In the genomic region with DNA sequence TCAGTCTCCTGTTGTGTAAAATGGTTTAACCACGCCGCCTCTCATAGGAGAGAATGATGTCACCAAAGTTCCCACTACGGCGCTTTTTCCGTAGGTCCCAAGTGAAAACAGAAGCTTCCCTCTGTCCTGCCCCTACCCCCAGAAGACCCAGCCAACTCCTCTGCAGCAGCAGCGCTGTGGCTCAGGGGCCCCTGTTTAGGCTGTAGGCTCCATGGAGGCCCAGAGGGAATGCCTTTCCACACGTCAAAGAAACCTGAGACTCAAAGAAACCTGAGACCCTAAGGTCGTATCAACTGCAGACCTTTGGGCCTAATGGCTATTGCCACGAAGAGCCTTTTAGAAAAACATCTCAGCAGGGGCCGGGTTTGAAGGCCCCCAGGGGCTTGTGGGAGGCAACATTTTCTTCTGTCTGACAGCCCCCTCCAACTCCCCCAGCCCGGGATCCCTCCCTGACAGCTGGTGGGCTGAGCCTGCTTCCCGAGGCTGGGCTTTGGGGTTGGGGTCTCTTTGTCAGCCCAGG, we compare ENCODE assay signal across 11 cellular contexts. TPM values are rescaled to one million over a fixed set of nuclear protein-coding genes. Genes with fewer than 3 reads are reported as not detected.
DNase-seq lines count a peak whose midpoint lies in the region; ATAC-seq, FAIRE-seq and TF ChIP-seq lines count a peak whose summit lies in the region.
"Had no signal": no experiment of that assay in that cellular context is flagged by ENCODE, and none has a peak within 500 bp of the region (broad histone marks: within the 10 kb centered on the region; RNA-seq: fewer than 3 reads in every experiment).

No MANE protein-coding gene starts in this region.

- intact Hi-C loops in IMR-90 (cut with micrococcal nuclease) = no loop called here
- intact Hi-C loops in K562 (cut with micrococcal nuclease) = no loop called here

- no peak overlapping the region for H2BK5ac ChIP-seq in IMR-90 (ENCODE audit: low read depth, low read length, poor library complexity, severe bottlenecking)

- no peak overlapping the region for H2BK20ac ChIP-seq in IMR-90 (ENCODE audit: low read depth, low read length)

- H3K79me2 ChIP-seq in K562 (ENCODE audit: control insufficient read depth, insufficient read depth, low read length) = no peaks in the 10 kb centered on the region
- no peaks in the 10 kb centered on the region for H3K79me2 ChIP-seq in smooth muscle cell (ENCODE audit: low read depth)

- H3K4me1 ChIP-seq in IMR-90 (ENCODE audit: control insufficient read depth, insufficient read depth, low read length) (no peaks in the 10 kb centered on the region), K562 (replicated peaks in 1 of 2; ENCODE audit: control insufficient read depth in 2 of 2, insufficient read depth in 2 of 2, low read length in 2 of 2) (peaks cover 21 to 32% of the 10 kb centered on the region in 2 experiments), smooth muscle cell (ENCODE audit: low read depth) (peaks cover 20% of the 10 kb centered on the region), HAP-1 (no peaks in the 10 kb centered on the region)
- H3K4me1 ChIP-seq: thyroid gland had no signal

- H3K9me1 ChIP-seq in IMR-90 (ENCODE audit: insufficient read depth, low read length) (no peaks in the 10 kb centered on the region; the same call in 1 of the 2 replicates), K562 (ENCODE audit: control insufficient read depth, insufficient read depth, low read length) (no peaks in the 10 kb centered on the region)

- H3K18ac ChIP-seq in IMR-90 (ENCODE audit: low read depth, low read length) = no peak overlapping the region

- no peak overlapping the region for H3K4ac ChIP-seq in IMR-90 (ENCODE audit: low read depth, low read length)

- no peak overlapping the region for H2BK120ac ChIP-seq in IMR-90 (ENCODE audit: low read depth, low read length)

- H3K27me3 ChIP-seq in IMR-90 (ENCODE audit: control insufficient read depth, insufficient read depth, low read length) (no peaks in the 10 kb centered on the region), K562 (ENCODE audit: control insufficient read depth in 2 of 2, insufficient read depth in 2 of 2, low read length in 2 of 2) (peaks cover 2 to 7% of the 10 kb centered on the region in 2 experiments; a peak in 3 of 5 replicates), smooth muscle cell (ENCODE audit: low read depth) (no peaks in the 10 kb centered on the region), HAP-1 (ENCODE audit: low read depth) (no peaks in the 10 kb centered on the region)
- H3K27me3 ChIP-seq: thyroid gland had no signal

- ATAC-seq in IMR-90 (ENCODE audit: low read depth) = no peak
- ATAC-seq in K562 = peak; percentile 39; the same call in 2 of the 3 replicates
- no peak for ATAC-seq in GM18520 (IDR thresholded peaks at IDR 0.05; ENCODE audit: unreplicated experiment)

- no peak overlapping the region for H3K56ac ChIP-seq in IMR-90 (ENCODE audit: extremely low read depth, insufficient read depth, low read length)

- CTCF ChIA-PET in IMR-90 (lab: Yijun Ruan, JAX) = no interaction called here
- CTCF ChIA-PET in K562 (lab: Yijun Ruan, JAX; ENCODE audit: low intra/inter-chr PET ratio) = no interaction called here

- no peaks in the 10 kb centered on the region for H4K20me1 ChIP-seq in IMR-90 (ENCODE audit: insufficient read depth, low read length)
- no peaks in the 10 kb centered on the region for H4K20me1 ChIP-seq in K562 (replicated peaks; ENCODE audit: control insufficient read depth, insufficient read depth, low read length)
- H4K20me1 ChIP-seq in smooth muscle cell (ENCODE audit: low read depth) = no peaks in the 10 kb centered on the region

- no peak overlapping the region for H2BK15ac ChIP-seq in IMR-90 (ENCODE audit: low read depth, low read length)

- TF ChIP-seq RAD21 in IMR-90 (IDR thresholded peaks at IDR 0.05; ENCODE audit: low read length) (no peak), K562 (CRISPR knock-in tag; conservative IDR thresholded peaks at IDR 0.05 in 1 of 2, IDR thresholded peaks at IDR 0.05 in 1 of 2) (no peak)

- H3K9me3 ChIP-seq in IMR-90 (ENCODE audit: control insufficient read depth, insufficient read depth, low read length) (no peaks in the 10 kb centered on the region), K562 (replicated peaks; ENCODE audit: control insufficient read depth, insufficient read depth, low read depth, low read length) (no peaks in the 10 kb centered on the region), smooth muscle cell (replicated peaks; ENCODE audit: low read depth) (no peaks in the 10 kb centered on the region), HAP-1 (no peaks in the 10 kb centered on the region)
- H3K9me3 ChIP-seq: thyroid gland had no signal

- H3K23ac ChIP-seq in IMR-90 (ENCODE audit: low read depth, low read length) = no peak overlapping the region

- H4K8ac ChIP-seq in IMR-90 (ENCODE audit: low read depth in 2 of 2, low read length in 2 of 2) = no peak overlapping the region

- H2AFZ ChIP-seq in IMR-90 (replicated peaks; ENCODE audit: low read length, poor library complexity) (peak overlapping the region; percentile 61), K562 (ENCODE audit: low read depth, low read length) (peak overlapping the region; percentile 53), smooth muscle cell (ENCODE audit: low read depth) (peak overlapping the region; percentile 42)

- H3K4me2 ChIP-seq in IMR-90 (ENCODE audit: low read depth, low read length) (no peak overlapping the region), K562 (ENCODE audit: insufficient read depth, low read length) (no peak overlapping the region), smooth muscle cell (peak overlapping the region; percentile 0)

- in situ Hi-C loops in IMR-90 (cut with MboI; ENCODE audit: low sequenced_read_pairs) (no loop called here), K562 (cut with MboI) (no loop called here), HAP-1 (cut with MboI; ENCODE audit: low sequenced_read_pairs) (no loop called here)

- no peaks in the 10 kb centered on the region for H3K79me1 ChIP-seq in IMR-90 (ENCODE audit: low read depth in 1 of 2, low read length in 2 of 2)

- FAIRE-seq in K562 (lab: Jason Lieb, UNC) = no peak

- no peak overlapping the region for H3K27ac ChIP-seq in IMR-90 (ENCODE audit: insufficient read depth, low read length)
- 0 out of 3 replicates have a peak overlapping the region, but pooled peaks have one; percentile 12 for H3K27ac ChIP-seq in K562 (ENCODE audit: extremely low read depth, low read depth, low read length)
- H3K27ac ChIP-seq in smooth muscle cell (ENCODE audit: low read depth) = no peak overlapping the region
- H3K27ac ChIP-seq: thyroid gland had no signal

- dilution Hi-C loops in IMR-90 (cut with HindIII; ENCODE audit: low sequenced_read_pairs, unreplicated experiment) = no loop called here

- TF ChIP-seq CTCF in IMR-90 (conservative IDR thresholded peaks at IDR 0.05; ENCODE audit: low read depth, low read length) (no peak), K562 (IDR thresholded peaks at IDR 0.05 in 2 of 3, conservative IDR thresholded peaks at IDR 0.05 in 1 of 3; ENCODE audit: insufficient read depth in 2 of 3, low read depth in 1 of 3, low read length in 3 of 3) (no peak), smooth muscle cell (IDR thresholded peaks at IDR 0.05; ENCODE audit: borderline replicate concordance, insufficient read depth, poor library complexity, severe bottlenecking) (no peak)

- no peak overlapping the region for H3K14ac ChIP-seq in IMR-90 (replicated peaks; ENCODE audit: low read depth, low read length)

- H3K9ac ChIP-seq in IMR-90 (ENCODE audit: low read depth, low read length) (no peak overlapping the region), K562 (ENCODE audit: insufficient read depth in 1 of 2, low read depth in 2 of 2, low read length in 2 of 2) (peak overlapping the region in 1 of 2 experiments; percentile 0; a peak in 1 of 4 replicates), smooth muscle cell (ENCODE audit: low read depth) (no peak overlapping the region)

- POLR2A ChIA-PET in IMR-90 (lab: Charles Lee; ENCODE audit: unreplicated experiment) = no interaction called here
- POLR2A ChIA-PET in K562 (lab: Yijun Ruan, JAX) = interaction anchor here (0.5 to 1.1 kb wide), 4 partner anchors 8 to 28 kb away, joined by 3 to 4 read pairs (median 3); no protein-coding TSS in a partner anchor

- BruUV-seq in IMR-90 (replicated peaks; lab: Mats Ljungman, UMichigan) (no TSS peak), K562 (replicated peaks; lab: Mats Ljungman, UMichigan) (no TSS peak)

- H3F3A ChIP-seq in smooth muscle cell (ENCODE audit: low read depth) = no peaks in the 10 kb centered on the region

- no peaks in the 10 kb centered on the region for H3K36me3 ChIP-seq in IMR-90 (ENCODE audit: control insufficient read depth, insufficient read depth, low read length)
- H3K36me3 ChIP-seq in K562 (ENCODE audit: control insufficient read depth, insufficient read depth, low read length) = no peaks in the 10 kb centered on the region
- no peaks in the 10 kb centered on the region for H3K36me3 ChIP-seq in smooth muscle cell (ENCODE audit: low read depth)
- H3K36me3 ChIP-seq in HAP-1 (replicated peaks) = no peaks in the 10 kb centered on the region
- H3K36me3 ChIP-seq: thyroid gland had no signal

- TF ChIP-seq POLR2A in IMR-90 (IDR thresholded peaks at IDR 0.05; ENCODE audit: low read depth, low read length) (no peak), K562 (conservative IDR thresholded peaks at IDR 0.05) (no peak)

- 85% methylated on average over 4 of the region's 12 CpGs; no CpG with 5 or more reads in 1 of the 2 experiments for WGBS in IMR-90 (ENCODE audit: extremely low coverage in 2 of 2, insufficient read length in 1 of 2), 2 experiments
- 43% methylated on average over 12 of the region's 12 CpGs for WGBS in K562 (ENCODE audit: insufficient coverage, low coverage, missing lambda C conversion rate)
- WGBS in smooth muscle cell (ENCODE audit: low lambda C conversion rate) = 43% methylated on average over 12 of the region's 12 CpGs

- no peak overlapping the region for H2AK5ac ChIP-seq in IMR-90 (ENCODE audit: low read depth, low read length)

- H3K4me3 ChIP-seq in IMR-90 (ENCODE audit: insufficient read depth, low read depth, low read length) (no peak overlapping the region), K562 (no peak overlapping the region), smooth muscle cell (no peak overlapping the region), HAP-1 (no peak overlapping the region)
- H3K4me3 ChIP-seq: dorsolateral prefrontal cortex, thyroid gland had no signal

- peak; percentile 86 for DNase-seq in NCI-H510A treated with DMSO at 0.1 percent for 48 hours (lab: John Stamatoyannopoulos, UW)
- no peak for DNase-seq in NCI-H510A (lab: John Stamatoyannopoulos, UW)
- no peak for DNase-seq in IMR-90
- no peak for DNase-seq in K562 (ENCODE audit: extremely low read depth in 1 of 4, low spot score in 3 of 4)
- no peak for DNase-seq in smooth muscle cell (lab: John Stamatoyannopoulos, UW; ENCODE audit: unreplicated experiment)
- no peak for DNase-seq in epidermal melanocyte (ENCODE audit: insufficient read length, low spot score)
- DNase-seq in HAP-1 (ENCODE audit: low spot score in 2 of 2) = no peak
- DNase-seq: dorsolateral prefrontal cortex, immature natural killer cell, thyroid gland had no signal

- H4K5ac ChIP-seq in IMR-90 (ENCODE audit: low read depth, low read length) = no peak overlapping the region

- H4K91ac ChIP-seq in IMR-90 (ENCODE audit: insufficient read depth, low read depth, low read length) = no peak overlapping the region

- TF ChIP-seq EP300 in K562 (IDR thresholded peaks at IDR 0.05; ENCODE audit: low read length) = no peak

- H2AK9ac ChIP-seq in IMR-90 (replicated peaks; ENCODE audit: low read depth, low read length, poor library complexity) = no peak overlapping the region

RNA-seq across cellular contexts. Expression of gene MEAK7, which starts 43.1 kb away (rescaled TPM):
- total RNA-seq in IMR-90 (2012; rRNA removed) = 27.4 and 27.8 TPM in 2 replicates
- 36.0 and 39.0 TPM in 2 replicates for polyA plus RNA-seq in IMR-90 (2012; rRNA removed)
- 25.1 and 29.9 TPM in 2 replicates for polyA plus RNA-seq in IMR-90 (2012; cell fraction: cytosol; rRNA removed)
- 31.0 and 35.1 TPM in 2 replicates for polyA plus RNA-seq in IMR-90 (2012; cell fraction: nucleus; rRNA removed; ENCODE audit: low replicate concordance)
- total RNA-seq in K562 (2011; cell fraction: chromatin; rRNA removed; ENCODE audit: low replicate concordance) = 28.0 and 31.3 TPM in 2 replicates
- 15.3 and 17.1 TPM in 2 replicates for total RNA-seq in K562 (2011; cell fraction: nucleolus; rRNA removed)
- 20.8 and 27.1 TPM in 2 replicates for total RNA-seq in K562 (2011; cell fraction: nucleoplasm; rRNA removed)
- total RNA-seq in K562 (2014; rRNA removed) = 6.1 and 7.8 TPM in 2 replicates
- total RNA-seq in K562 (2014; rRNA removed; fragmentation: Illumina TruSeq; extraction: Trizol) = 5.2 and 5.6 TPM in 2 replicates
- total RNA-seq in K562 (2015; rRNA removed; fragmentation: Illumina TruSeq; extraction: Trizol) = 6.5 and 6.6 TPM in 2 replicates
- total RNA-seq in K562 (2021) = 9.8 and 10.0 TPM in 2 replicates
- polyA plus RNA-seq in K562 (2011; rRNA removed) = 13.2 and 14.5 TPM in 2 replicates
- polyA plus RNA-seq in K562 (2011; cell fraction: cytosol; rRNA removed) = 10.5 and 17.4 TPM in 2 replicates
- 10.3 and 11.5 TPM in 2 replicates for polyA plus RNA-seq in K562 (2011; cell fraction: nucleus; rRNA removed)
- 7.7 and 9.3 TPM in 2 replicates for polyA plus RNA-seq in K562 (2012)
- 8.7 and 8.8 TPM in 2 replicates for polyA plus RNA-seq in K562 (2014; fragmentation: Illumina TruSeq; extraction: Trizol)
- polyA plus RNA-seq in K562 (2014; fragmentation: Nextera tagmentation; extraction: Ambion mirVana) = 1 to 10 TPM; 1.4 to 1.8 TPM
- polyA plus RNA-seq in K562 (2014; rRNA removed) = 6.2 and 6.3 TPM in 2 replicates
- polyA minus RNA-seq in K562 (2011; rRNA and poly(A)+ RNA removed) = 14.5 and 17.2 TPM in 2 replicates
- 9.0 and 11.2 TPM in 2 replicates for polyA minus RNA-seq in K562 (2011; cell fraction: cytosol; rRNA and poly(A)+ RNA removed)
- polyA minus RNA-seq in K562 (2011; cell fraction: nucleus; rRNA and poly(A)+ RNA removed) = 7.8 and 14.0 TPM in 2 replicates
- 26.4 and 28.2 TPM in 2 replicates for total RNA-seq in smooth muscle cell
- 32.1 and 44.8 TPM in 2 replicates for polyA plus RNA-seq in smooth muscle cell
